In the genomic region with DNA sequence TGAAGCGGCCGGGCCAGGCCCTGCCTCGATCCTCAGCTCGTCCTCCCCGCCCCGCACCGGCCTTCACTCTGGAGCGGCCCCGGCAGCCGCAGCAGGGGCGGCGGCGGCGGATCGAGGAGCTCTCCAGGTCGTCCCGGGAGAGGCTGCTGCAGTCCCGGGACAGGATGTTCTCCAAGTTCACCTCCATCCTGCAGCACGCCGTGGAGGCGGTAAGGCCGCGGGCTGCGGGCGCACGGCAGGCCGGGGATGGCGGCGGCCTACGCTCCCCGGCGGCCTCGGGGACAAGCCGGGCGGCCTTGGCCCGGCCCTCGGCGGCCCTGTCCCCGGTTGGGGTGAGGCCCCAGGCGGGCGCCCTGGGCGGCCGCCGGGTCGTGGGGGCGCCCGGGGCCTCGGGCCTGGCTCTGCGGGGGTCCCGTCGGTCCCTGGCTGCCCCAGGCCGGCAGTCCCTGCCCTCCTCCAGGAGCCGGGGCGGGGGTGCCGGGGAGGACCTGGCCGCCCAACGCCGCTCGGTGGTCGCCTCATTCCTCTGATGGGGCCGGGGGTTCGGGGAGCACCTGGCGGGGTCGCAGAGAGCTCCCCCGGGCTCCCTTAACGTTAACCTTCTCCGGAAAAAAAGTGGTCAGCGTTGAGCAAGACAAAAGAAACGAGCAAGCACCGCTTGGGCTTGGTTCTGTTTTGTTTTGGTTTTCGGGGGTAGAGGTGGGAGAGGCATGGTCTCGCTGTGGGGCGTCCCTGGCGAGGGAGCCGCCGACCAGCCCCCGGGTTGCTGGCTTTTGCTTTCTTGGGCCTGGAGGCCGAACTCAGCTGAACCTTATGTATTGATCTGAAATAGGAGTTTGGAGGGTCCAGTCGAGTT, we compare ENCODE assay signal across 8 cellular contexts. TPM values are rescaled to one million over a fixed set of nuclear protein-coding genes. Genes with fewer than 3 reads are reported as not detected.
DNase-seq lines count a peak whose midpoint lies in the region; ATAC-seq, FAIRE-seq and TF ChIP-seq lines count a peak whose summit lies in the region.

No MANE protein-coding gene starts in this region.

- DNase-seq in A549 (ENCODE audit: low read depth in 1 of 2, low spot score in 1 of 2) (peak; percentile 26 to 46), OCI-LY7 (ENCODE audit: low spot score) (peak; percentile 83), Right ventricle myocardium inferior (ENCODE audit: missing footprints) (peak; percentile 69), ovary (peak; percentile 31 to 64 (median 47)), superior temporal gyrus (ENCODE audit: extremely low spot score) (no peak)

- no peaks in the 10 kb centered on the region for H3K9me3 Mint-ChIP-seq in activated naive CD8-positive, alpha-beta T cell (ENCODE audit: low read depth)

- TF ChIP-seq CTCF in A549 (IDR thresholded peaks at IDR 0.05): no peak; the same call in 2 of the 3 replicates
- TF ChIP-seq CTCF in OCI-LY7 (conservative IDR thresholded peaks at IDR 0.05; ENCODE audit: low read length): no peak; the same call in 1 of the 2 replicates
- TF ChIP-seq CTCF in ovary (IDR thresholded peaks at IDR 0.05): no peak

- CTCF ChIA-PET in A549 (lab: Yijun Ruan, JAX) (interaction anchor here (0.7 to 2.8 kb wide), 54 partner anchors 8 to 531 kb away, joined by 3 to 29 read pairs (median 4); a partner anchor contains a TSS), OCI-LY7 (lab: Charles Lee; ENCODE audit: unreplicated experiment) (interaction anchor here (0.5 to 1.8 kb wide), 4 partner anchors 10 to 116 kb away, joined by 3 to 6 read pairs (median 4); a partner anchor contains a TSS)

- H3K4me1 ChIP-seq in A549: peaks cover 43% of the 10 kb centered on the region
- peaks cover 13% of the 10 kb centered on the region for H3K4me1 ChIP-seq in OCI-LY7 (ENCODE audit: insufficient read depth, low read length, poor library complexity, severe bottlenecking)
- H3K4me1 ChIP-seq in ovary (ENCODE audit: insufficient read depth): peaks cover 9% of the 10 kb centered on the region

- intact Hi-C loops in OCI-LY7 (cut with micrococcal nuclease; ENCODE audit: unreplicated experiment) (loop anchor here (2.0 to 10.0 kb wide), 5 partner anchors 55 to 647 kb away; a partner anchor contains a TSS), Right ventricle myocardium inferior (cut with DNase I) (loop anchor here (5.0 to 10.0 kb wide), 3 partner anchors 350 to 647 kb away; a partner anchor contains a TSS), ovary (cut with DNase I) (no loop called here)

- H3K4me3 Mint-ChIP-seq in activated naive CD8-positive, alpha-beta T cell: peak overlapping the region; percentile 96

- POLR2A ChIA-PET in A549 (lab: Yijun Ruan, JAX) (interaction anchor here (0.6 to 1.2 kb wide), 4 partner anchors 32 to 1791 kb away, joined by 3 to 5 read pairs (median 4); a partner anchor contains a TSS), OCI-LY7 (lab: Charles Lee) (interaction anchor here (0.6 to 1.6 kb wide), 8 partner anchors 8 to 351 kb away, joined by 3 to 7 read pairs (median 3); no protein-coding TSS in a partner anchor)

- BruUV-seq in OCI-LY7 (replicated peaks; lab: Mats Ljungman, UMichigan): no TSS peak

- H3K36me3 Mint-ChIP-seq in activated naive CD8-positive, alpha-beta T cell: peaks cover 9% of the 10 kb centered on the region

- no peaks in the 10 kb centered on the region for H3K9me2 ChIP-seq in OCI-LY7 (ENCODE audit: insufficient read depth, low read length)

- peaks cover 41% of the 10 kb centered on the region for H3K4me1 Mint-ChIP-seq in activated naive CD8-positive, alpha-beta T cell (ENCODE audit: low read depth)

- H3K4me3 ChIP-seq in A549 (peak overlapping the region; percentile 70), OCI-LY7 (ENCODE audit: low read depth, low read length, poor library complexity, severe bottlenecking) (peak overlapping the region; percentile 80), ovary (peak overlapping the region; percentile 78)

- TF ChIP-seq POLR2A in A549 (IDR thresholded peaks at IDR 0.05; ENCODE audit: low read length) (0 out of 2 replicates have a peak, but pooled peaks have one; percentile 1), ovary (IDR thresholded peaks at IDR 0.05) (no peak)

- H3K27me3 ChIP-seq in ovary: no peaks in the 10 kb centered on the region

- H4K20me1 ChIP-seq in OCI-LY7 (ENCODE audit: insufficient read depth, low read length): no peaks in the 10 kb centered on the region

- peaks cover 37% of the 10 kb centered on the region; the same call in 1 of the 2 replicates for H3K79me2 ChIP-seq in OCI-LY7 (ENCODE audit: insufficient read depth, low read depth, low read length)

- no peaks in the 10 kb centered on the region for H3K9me3 ChIP-seq in A549
- H3K9me3 ChIP-seq in OCI-LY7 (ENCODE audit: low read length): no peaks in the 10 kb centered on the region
- no peaks in the 10 kb centered on the region for H3K9me3 ChIP-seq in ovary

- H3K36me3 ChIP-seq in OCI-LY7 (ENCODE audit: insufficient read depth, low read length) (no peaks in the 10 kb centered on the region), ovary (no peaks in the 10 kb centered on the region)

- ATAC-seq in A549 (peak; percentile 72 to 83), GM18502 (IDR thresholded peaks at IDR 0.05; ENCODE audit: poor library complexity, unreplicated experiment) (peak; percentile 41), HG02943 (IDR thresholded peaks at IDR 0.05; ENCODE audit: low read depth, unreplicated experiment) (peak; percentile 42), Right ventricle myocardium inferior (peak; percentile 66)

- peak overlapping the region; percentile 91 for H3K27ac Mint-ChIP-seq in activated naive CD8-positive, alpha-beta T cell

- TF ChIP-seq RAD21 in A549 (conservative IDR thresholded peaks at IDR 0.05 in 1 of 2, IDR thresholded peaks at IDR 0.05 in 1 of 2): no peak

- FAIRE-seq in A549 (lab: Jason Lieb, UNC): no peak

- H3K4me2 ChIP-seq in A549: peak overlapping the region; percentile 71
- H3K4me2 ChIP-seq in OCI-LY7 (ENCODE audit: low read length): peak overlapping the region; percentile 80

- peak overlapping the region; percentile 88 to 100 for H3K27ac ChIP-seq in A549
- H3K27ac ChIP-seq in OCI-LY7 (ENCODE audit: low read depth, low read length, poor library complexity, severe bottlenecking): peak overlapping the region; percentile 72
- H3K27ac ChIP-seq in ovary: peak overlapping the region; percentile 97 to 99

- TF ChIP-seq EP300 in A549 (IDR thresholded peaks at IDR 0.05) (no peak), ovary (IDR thresholded peaks at IDR 0.05) (no peak)

- H2AFZ ChIP-seq in OCI-LY7 (ENCODE audit: low read length): peak overlapping the region; percentile 59

- WGBS in A549 (ENCODE audit: missing lambda C conversion rate): 3% methylated on average over 25 of the region's 79 CpGs
- 0 to 1% (median 0%) methylated on average over 34 to 79 of the region's 79 CpGs for WGBS in ovary, 3 donors

- no peaks in the 10 kb centered on the region for H3K27me3 Mint-ChIP-seq in activated naive CD8-positive, alpha-beta T cell

TF ChIP-seq in A549, 52 proteins besides CTCF, POLR2A, EP300 and RAD21:
- TF ChIP-seq NR3C1 (IDR thresholded peaks at IDR 0.05) (no peak), ESRRA (IDR thresholded peaks at IDR 0.05; ENCODE audit: borderline replicate concordance, low read length) (no peak), JUN (IDR thresholded peaks at IDR 0.05) (0 out of 5 replicates have a peak, but pooled peaks of 1 of the 2 experiments have one; percentile 20), BHLHE40 (IDR thresholded peaks at IDR 0.05; ENCODE audit: low read depth, low read length) (no peak), HOXB5 (CRISPR knock-in tag; IDR thresholded peaks at IDR 0.05) (no peak), PHF8 (IDR thresholded peaks at IDR 0.05; ENCODE audit: borderline replicate concordance, low read depth) (peak; percentile 86), HOXA7 (CRISPR knock-in tag; IDR thresholded peaks at IDR 0.05) (no peak)
- TF ChIP-seq, protein P1, sequence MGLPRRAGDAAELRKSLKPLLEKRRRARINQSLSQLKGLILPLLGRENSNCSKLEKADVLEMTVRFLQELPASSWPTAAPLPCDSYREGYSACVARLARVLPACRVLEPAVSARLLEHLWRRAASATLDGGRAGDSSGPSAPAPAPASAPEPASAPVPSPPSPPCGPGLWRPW (IDR thresholded peaks at IDR 0.05): no peak

RNA-seq across cellular contexts. Expression of a gene that starts 0.6 kb away (rescaled TPM):
- polyA plus RNA-seq in A549 (2011; rRNA removed) (18.2 and 18.4 TPM in 2 replicates), A549 (2017; fragmentation: RNase III; extraction: RNeasy Plus Mini Kit Qiagen cat#74134 plus additional on column Dnase treatment) (8.8 to 9.5 TPM (median 8.9 TPM) in 3 replicates), ovary (10 to 100 TPM; 11.9 to 20.7 TPM)
- polyA plus RNA-seq in A549 (2012; cell fraction: cytosol; rRNA removed): 2.1 and 2.5 TPM in 2 replicates
- polyA plus RNA-seq in A549 (2012; cell fraction: nucleus; rRNA removed): 7.5 and 9.2 TPM in 2 replicates
- 22.3 and 30.3 TPM in 2 replicates for polyA minus RNA-seq in A549 (2011; rRNA and poly(A)+ RNA removed)
- total RNA-seq in OCI-LY7 (2014; rRNA removed; shearing (Covaris generic)): 4.2 and 10.1 TPM in 2 replicates
- total RNA-seq in OCI-LY7 (2022) (13.2 and 15.9 TPM in 2 replicates), Right ventricle myocardium inferior (25.2 TPM), ovary (10 to 100 TPM; 25.2 to 40.3 (median 33.4) TPM)

Comparison
In these comparisons a context has a peak if more than half of its experiments do, and no peak if none do; other contexts are left out.
1. intact Hi-C loops: an anchor here in OCI-LY7 (2.0 to 10.0 kb wide) and Right ventricle myocardium inferior (5.0 to 10.0 kb wide); none called in ovary.